13 cellular contexts compared by ENCODE assay signal in the genomic region with DNA sequence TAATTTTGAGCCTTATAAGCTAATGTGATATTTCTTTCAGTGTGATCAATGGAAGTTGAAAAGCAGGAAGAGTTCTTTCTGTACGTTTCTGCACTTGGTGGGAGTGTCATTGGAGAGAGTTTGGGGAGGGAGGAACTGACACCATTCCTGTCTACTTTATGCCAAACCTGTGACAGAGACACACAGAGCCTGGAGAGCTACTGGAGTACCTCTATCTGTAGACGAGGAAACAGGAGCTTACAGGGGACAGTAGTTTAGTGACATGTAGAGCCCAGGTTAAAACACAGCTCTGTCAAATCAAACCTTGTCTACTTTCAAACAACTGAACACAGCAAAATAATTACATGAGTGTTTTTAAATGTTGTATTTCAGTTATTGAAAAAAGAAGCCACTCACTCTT.
DNase-seq lines count a peak whose midpoint lies in the region; ATAC-seq lines count a peak whose summit lies in the region.
"Had no signal": no experiment of that assay in that cellular context is flagged by ENCODE, and none has a peak within 500 bp of the region (broad histone marks: within the 10 kb centered on the region; RNA-seq: fewer than 3 reads in every experiment).

No MANE protein-coding gene starts in this region.

- 68 to 74% methylated on average over 2 of the region's 2 CpGs for WGBS in aorta, 2 donors

- intact Hi-C loops in aorta (cut with DNase I): loop anchor here in 1 of 2 donors (10.0 kb wide), 2 partner anchors 115 to 595 kb away; no protein-coding TSS in a partner anchor

- H3K36me3 Mint-ChIP-seq in activated naive CD4-positive, alpha-beta T cell treated with anti-CD3 and anti-CD28 coated beads, Interleukin-2, amount 10 ng/mL, durations not matched to agents 7 days and 5 days: no peaks in the 10 kb centered on the region
- H3K36me3 Mint-ChIP-seq in T-cell: no peaks in the 10 kb centered on the region
- peaks cover 0 to 2% of the 10 kb centered on the region in 2 donors for H3K36me3 Mint-ChIP-seq in stimulated activated naive B cell treated with anti-CD40 and anti-IgM and Interleukin-4, amounts not matched to agents 10 μg/mL and 1 μg/mL and 100 μg/mL, for 72 hours
- H3K36me3 Mint-ChIP-seq in natural killer cell treated with Interleukin-12 subunit alpha and Interleukin-12 subunit beta and Interleukin-15 and Interleukin-18, amount 100 ng/mL, for 72 hours: no peaks in the 10 kb centered on the region

- peaks cover 14% of the 10 kb centered on the region for H3K4me1 Mint-ChIP-seq in activated naive CD4-positive, alpha-beta T cell treated with anti-CD3 and anti-CD28 coated beads, Interleukin-2, amount 10 ng/mL, durations not matched to agents 7 days and 5 days
- peaks cover 10 to 15% (median 12%) of the 10 kb centered on the region in 3 donors for H3K4me1 Mint-ChIP-seq in T-cell
- peaks cover 21 to 43% of the 10 kb centered on the region in 2 donors for H3K4me1 Mint-ChIP-seq in stimulated activated naive B cell treated with anti-CD40 and anti-IgM and Interleukin-4, amounts not matched to agents 10 μg/mL and 1 μg/mL and 100 μg/mL, for 72 hours
- H3K4me1 Mint-ChIP-seq in natural killer cell treated with Interleukin-12 subunit alpha and Interleukin-12 subunit beta and Interleukin-15 and Interleukin-18, amount 100 ng/mL, for 72 hours (ENCODE audit: low read depth in 2 of 2): peaks cover 6 to 8% of the 10 kb centered on the region in 2 donors

- no peak overlapping the region for H3K27ac ChIP-seq in aorta (ENCODE audit: low read depth in 1 of 2, low read length in 2 of 2)

- ATAC-seq in T-cell (replicated peaks in 1 of 4) (no peak), aorta (ENCODE audit: low FRiP score) (no peak), GM21423 (IDR thresholded peaks at IDR 0.05; ENCODE audit: unreplicated experiment) (no peak)
- peak; percentile 33 to 40 for ATAC-seq in stimulated activated naive B cell treated with anti-CD40 and anti-IgM and Interleukin-4, amounts not matched to agents 10 μg/mL and 1 μg/mL and 100 μg/mL, for 72 hours (replicated peaks)
- ATAC-seq in natural killer cell treated with Interleukin-12 subunit alpha and Interleukin-12 subunit beta and Interleukin-15 and Interleukin-18, amount 100 ng/mL, for 72 hours: no peak

- no peaks in the 10 kb centered on the region for H3K27me3 ChIP-seq in aorta (ENCODE audit: control insufficient read depth in 1 of 2, insufficient read depth in 2 of 2, low read length in 1 of 2)
- H3K27me3 ChIP-seq: thyroid gland had no signal

- no peak overlapping the region for H3K4me3 ChIP-seq in aorta (ENCODE audit: low read length in 2 of 2)
- H3K4me3 ChIP-seq: thyroid gland had no signal

- H3K4me3 Mint-ChIP-seq in activated naive CD4-positive, alpha-beta T cell treated with anti-CD3 and anti-CD28 coated beads, Interleukin-2, amount 10 ng/mL, durations not matched to agents 7 days and 5 days: no peak overlapping the region
- no peak overlapping the region for H3K4me3 Mint-ChIP-seq in T-cell
- H3K4me3 Mint-ChIP-seq in stimulated activated naive B cell treated with anti-CD40 and anti-IgM and Interleukin-4, amounts not matched to agents 10 μg/mL and 1 μg/mL and 100 μg/mL, for 72 hours: peak overlapping the region; percentile 19 to 46
- no peak overlapping the region for H3K4me3 Mint-ChIP-seq in natural killer cell treated with Interleukin-12 subunit alpha and Interleukin-12 subunit beta and Interleukin-15 and Interleukin-18, amount 100 ng/mL, for 72 hours

- H3K9me3 ChIP-seq in aorta (ENCODE audit: control insufficient read depth, low read length): no peaks in the 10 kb centered on the region
- H3K9me3 ChIP-seq: thyroid gland had no signal

- H3K4me1 ChIP-seq in aorta (ENCODE audit: control insufficient read depth in 1 of 2, insufficient read depth in 2 of 2, low read length in 2 of 2): peaks cover 2 to 3% of the 10 kb centered on the region in 2 donors
- H3K4me1 ChIP-seq: thyroid gland had no signal

- H3K36me3 ChIP-seq in aorta (ENCODE audit: control insufficient read depth in 1 of 2, insufficient read depth in 2 of 2, low read length in 1 of 2): no peaks in the 10 kb centered on the region
- H3K36me3 ChIP-seq: thyroid gland had no signal

- peaks cover 6% of the 10 kb centered on the region for H3K27me3 Mint-ChIP-seq in activated naive CD4-positive, alpha-beta T cell treated with anti-CD3 and anti-CD28 coated beads, Interleukin-2, amount 10 ng/mL, durations not matched to agents 7 days and 5 days
- peaks cover 3 to 21% of the 10 kb centered on the region in 2 donors for H3K27me3 Mint-ChIP-seq in T-cell
- H3K27me3 Mint-ChIP-seq in stimulated activated naive B cell treated with anti-CD40 and anti-IgM and Interleukin-4, amounts not matched to agents 10 μg/mL and 1 μg/mL and 100 μg/mL, for 72 hours: no peaks in the 10 kb centered on the region
- peaks cover 16% of the 10 kb centered on the region in 2 donors for H3K27me3 Mint-ChIP-seq in natural killer cell treated with Interleukin-12 subunit alpha and Interleukin-12 subunit beta and Interleukin-15 and Interleukin-18, amount 100 ng/mL, for 72 hours

- H3K9me3 Mint-ChIP-seq in activated naive CD4-positive, alpha-beta T cell treated with anti-CD3 and anti-CD28 coated beads, Interleukin-2, amount 10 ng/mL, durations not matched to agents 7 days and 5 days: no peaks in the 10 kb centered on the region
- no peaks in the 10 kb centered on the region for H3K9me3 Mint-ChIP-seq in T-cell
- H3K9me3 Mint-ChIP-seq in stimulated activated naive B cell treated with anti-CD40 and anti-IgM and Interleukin-4, amounts not matched to agents 10 μg/mL and 1 μg/mL and 100 μg/mL, for 72 hours: no peaks in the 10 kb centered on the region
- no peaks in the 10 kb centered on the region for H3K9me3 Mint-ChIP-seq in natural killer cell treated with Interleukin-12 subunit alpha and Interleukin-12 subunit beta and Interleukin-15 and Interleukin-18, amount 100 ng/mL, for 72 hours

- no peak for DNase-seq in activated naive CD4-positive, alpha-beta T cell treated with anti-CD3 and anti-CD28 coated beads, Interleukin-2, amount 10 ng/mL, durations not matched to agents 7 days and 5 days
- no peak for DNase-seq in activated naive CD4-positive, alpha-beta T cell treated with anti-CD3 and anti-CD28 coated beads, Interleukin-2, amount 50 U/mL, for 16 hours
- DNase-seq in T-cell: no peak
- peak; percentile 41 for DNase-seq in glomerular endothelial cell (ENCODE audit: extremely low read depth, low read depth, low spot score)
- DNase-seq in stimulated activated naive B cell treated with anti-CD40 and anti-IgM and Interleukin-4, amounts not matched to agents 10 μg/mL and 1 μg/mL and 100 μg/mL, for 72 hours: no peak
- no peak for DNase-seq in natural killer cell treated with Interleukin-12 subunit alpha and Interleukin-12 subunit beta and Interleukin-15 and Interleukin-18, amount 100 ng/mL, for 72 hours (ENCODE audit: low spot score)
- DNase-seq in aorta: no peak
- DNase-seq: cortex of kidney, DMS153, NCI-H1417 treated with DMSO at 0.1 percent for 48 hours, NCI-H510A, thyroid gland had no signal

- POLR2A ChIA-PET in T-cell (lab: Charles Lee): no interaction called here

- peak overlapping the region; percentile 88 for H3K27ac Mint-ChIP-seq in activated naive CD4-positive, alpha-beta T cell treated with anti-CD3 and anti-CD28 coated beads, Interleukin-2, amount 10 ng/mL, durations not matched to agents 7 days and 5 days
- H3K27ac Mint-ChIP-seq in T-cell: peak overlapping the region; percentile 44 to 85
- peak overlapping the region; percentile 97 for H3K27ac Mint-ChIP-seq in stimulated activated naive B cell treated with anti-CD40 and anti-IgM and Interleukin-4, amounts not matched to agents 10 μg/mL and 1 μg/mL and 100 μg/mL, for 72 hours
- H3K27ac Mint-ChIP-seq in natural killer cell treated with Interleukin-12 subunit alpha and Interleukin-12 subunit beta and Interleukin-15 and Interleukin-18, amount 100 ng/mL, for 72 hours: no peak overlapping the region

- CTCF ChIA-PET in activated naive CD4-positive, alpha-beta T cell treated with anti-CD3 and anti-CD28 coated beads, Interleukin-2, amount 10 ng/mL, durations not matched to agents 7 days and 5 days (lab: Charles Lee): interaction anchor here (1.2 to 1.4 kb wide), 4 partner anchors 11 to 117 kb away, joined by 3 to 5 read pairs (median 3); no protein-coding TSS in a partner anchor
- CTCF ChIA-PET in T-cell (lab: Charles Lee): interaction anchor here in 1 of 2 donors (0.8 to 1.0 kb wide), 2 partner anchors 11 to 21 kb away, joined by 4 read pairs; no protein-coding TSS in a partner anchor

Comparison
In these comparisons a context has a peak if more than half of its experiments do, and no peak if none do; other contexts are left out.
1. H3K27ac Mint-ChIP-seq: peak in activated naive CD4-positive, alpha-beta T cell treated with anti-CD3 and anti-CD28 coated beads, Interleukin-2, amount 10 ng/mL, durations not matched to agents 7 days and 5 days (single experiment), T-cell (2 of 2) and stimulated activated naive B cell treated with anti-CD40 and anti-IgM and Interleukin-4, amounts not matched to agents 10 μg/mL and 1 μg/mL and 100 μg/mL, for 72 hours (single experiment); none in natural killer cell treated with Interleukin-12 subunit alpha and Interleukin-12 subunit beta and Interleukin-15 and Interleukin-18, amount 100 ng/mL, for 72 hours (0 of 2).
2. H3K4me3 Mint-ChIP-seq: peak in stimulated activated naive B cell treated with anti-CD40 and anti-IgM and Interleukin-4, amounts not matched to agents 10 μg/mL and 1 μg/mL and 100 μg/mL, for 72 hours (2 of 2); none in activated naive CD4-positive, alpha-beta T cell treated with anti-CD3 and anti-CD28 coated beads, Interleukin-2, amount 10 ng/mL, durations not matched to agents 7 days and 5 days (single experiment), T-cell (0 of 3) and natural killer cell treated with Interleukin-12 subunit alpha and Interleukin-12 subunit beta and Interleukin-15 and Interleukin-18, amount 100 ng/mL, for 72 hours (single experiment).
3. ATAC-seq: peak in stimulated activated naive B cell treated with anti-CD40 and anti-IgM and Interleukin-4, amounts not matched to agents 10 μg/mL and 1 μg/mL and 100 μg/mL, for 72 hours (2 of 2); none in T-cell (0 of 4), natural killer cell treated with Interleukin-12 subunit alpha and Interleukin-12 subunit beta and Interleukin-15 and Interleukin-18, amount 100 ng/mL, for 72 hours (0 of 2), aorta (single experiment) and GM21423 (single experiment).